In the genomic region with DNA sequence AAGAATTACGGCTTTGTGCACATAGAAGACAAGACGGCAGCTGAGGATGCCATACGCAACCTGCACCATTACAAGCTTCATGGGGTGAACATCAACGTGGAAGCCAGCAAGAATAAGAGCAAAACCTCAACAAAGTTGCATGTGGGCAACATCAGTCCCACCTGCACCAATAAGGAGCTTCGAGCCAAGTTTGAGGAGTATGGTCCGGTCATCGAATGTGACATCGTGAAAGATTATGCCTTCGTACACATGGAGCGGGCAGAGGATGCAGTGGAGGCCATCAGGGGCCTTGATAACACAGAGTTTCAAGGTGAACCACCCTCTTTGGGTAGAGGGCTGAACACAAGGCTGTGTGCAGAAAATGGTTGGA, we compare ENCODE assay signal across 8 cellular contexts. TPM values are rescaled to one million over a fixed set of nuclear protein-coding genes. Genes with fewer than 3 reads are reported as not detected.
DNase-seq lines count a peak whose midpoint lies in the region; FAIRE-seq and TF ChIP-seq lines count a peak whose summit lies in the region.
"Not testable (repeated sequence)": the region's sequence is repeated elsewhere in the genome, so short reads cannot be mapped to it uniquely, and the experiment has no call there.

No MANE protein-coding gene starts in this region.

- not testable (repeated sequence) for FAIRE-seq in endothelial cell of umbilical vein (lab: Jason Lieb, UNC); keratinocyte (lab: Jason Lieb, UNC)

- not testable (repeated sequence) for DNase-seq in CD4-positive, alpha-beta memory T cell; Jurkat, Clone E6-1 (ENCODE audit: low read depth, low spot score); ascending aorta (ENCODE audit: low spot score in 2 of 2); endothelial cell of umbilical vein (ENCODE audit: low read depth, low spot score); keratinocyte (ENCODE audit: low read depth, low spot score); osteocyte (ENCODE audit: extremely low spot score, unreplicated experiment); tibial artery

- peaks cover 88% of the 10 kb centered on the region for H3K79me2 ChIP-seq in endothelial cell of umbilical vein (ENCODE audit: control insufficient read depth, insufficient read depth, low read length)
- H3K79me2 ChIP-seq in keratinocyte (ENCODE audit: control insufficient read depth, insufficient read depth, low read length) = peaks cover 94% of the 10 kb centered on the region

- not testable (repeated sequence) for TF ChIP-seq CTCF in VCaP (conservative IDR thresholded peaks at IDR 0.05); ascending aorta (IDR thresholded peaks at IDR 0.05); endothelial cell of umbilical vein (IDR thresholded peaks at IDR 0.05; ENCODE audit: extremely low read depth in 1 of 2, insufficient read depth in 1 of 2, low read depth in 1 of 2, low read length in 2 of 2); keratinocyte (optimal IDR thresholded peaks at IDR 0.05 in 1 of 3, IDR thresholded peaks at IDR 0.05 in 1 of 3, conservative IDR thresholded peaks at IDR 0.05 in 1 of 3; ENCODE audit: extremely low read depth in 1 of 3, insufficient read depth in 2 of 3, low read length in 3 of 3); osteocyte (IDR thresholded peaks at IDR 0.05); tibial artery (IDR thresholded peaks at IDR 0.05)

- CTCF ChIA-PET in CD4-positive, alpha-beta memory T cell (lab: Charles Lee; ENCODE audit: partially characterized antibody) = interaction anchor here (1.6 to 2.5 kb wide), 3 partner anchors 19 to 96 kb away, joined by 5 to 35 read pairs (median 5); a partner anchor contains a TSS
- CTCF ChIA-PET in endothelial cell of umbilical vein (lab: Charles Lee) = interaction anchor here (1.3 to 3.4 kb wide), 3 partner anchors 22 to 62 kb away, joined by 3 to 32 read pairs (median 4); a partner anchor contains a TSS

- peaks cover 51 to 77% of the 10 kb centered on the region in 2 donors for H3K36me3 Mint-ChIP-seq in CD4-positive, alpha-beta memory T cell
- H3K36me3 Mint-ChIP-seq in osteocyte (ENCODE audit: unreplicated experiment) = peaks cover 46% of the 10 kb centered on the region

- peak overlapping the region; percentile 94 to 99 (median 99) for H3K27ac Mint-ChIP-seq in CD4-positive, alpha-beta memory T cell
- peak overlapping the region; percentile 98 for H3K27ac Mint-ChIP-seq in osteocyte (ENCODE audit: unreplicated experiment)

- H3K4me3 Mint-ChIP-seq in CD4-positive, alpha-beta memory T cell = peak overlapping the region; percentile 97 to 99 (median 98)
- H3K4me3 Mint-ChIP-seq in osteocyte (ENCODE audit: unreplicated experiment) = peak overlapping the region; percentile 97

- H3K9ac ChIP-seq in endothelial cell of umbilical vein (replicated peaks; ENCODE audit: extremely low read depth, insufficient read depth, low read length) (peak overlapping the region; percentile 95), keratinocyte (ENCODE audit: control insufficient read depth, extremely low read depth, insufficient read depth, low read length) (peak overlapping the region; percentile 12)

- dilution Hi-C loops in endothelial cell of umbilical vein (cut with MboI; ENCODE audit: extremely low pct_ligation_motif_present, low sequenced_read_pairs); keratinocyte (cut with MboI; ENCODE audit: extremely low pct_ligation_motif_present, low sequenced_read_pairs): not testable (repeated sequence)

- peaks cover 59 to 88% (median 68%) of the 10 kb centered on the region in 4 donors for H3K4me1 Mint-ChIP-seq in CD4-positive, alpha-beta memory T cell
- H3K4me1 Mint-ChIP-seq in osteocyte (ENCODE audit: unreplicated experiment) = peaks cover 68% of the 10 kb centered on the region

- not testable (repeated sequence) for H3K9me3 Mint-ChIP-seq in CD4-positive, alpha-beta memory T cell; osteocyte (ENCODE audit: unreplicated experiment)

- not testable (repeated sequence) for H3K27me3 Mint-ChIP-seq in CD4-positive, alpha-beta memory T cell; osteocyte (ENCODE audit: unreplicated experiment)

- not testable (repeated sequence) for H3K27me3 ChIP-seq in CD4-positive, alpha-beta memory T cell (ENCODE audit: insufficient read depth, low read length); ascending aorta; endothelial cell of umbilical vein (ENCODE audit: control insufficient read depth in 2 of 2, insufficient read depth in 2 of 2, low read length in 2 of 2); keratinocyte (ENCODE audit: control insufficient read depth, extremely low read depth, insufficient read depth, low read length); tibial artery

- H3K4me1 ChIP-seq in CD4-positive, alpha-beta memory T cell (ENCODE audit: insufficient read depth, low read length) = peaks cover 63% of the 10 kb centered on the region
- H3K4me1 ChIP-seq in ascending aorta (peaks cover 38 to 48% of the 10 kb centered on the region in 2 donors), endothelial cell of umbilical vein (ENCODE audit: control insufficient read depth, extremely low read depth, insufficient read depth, low read length) (peaks cover 45% of the 10 kb centered on the region), keratinocyte (ENCODE audit: control insufficient read depth, extremely low read depth, insufficient read depth, low read length) (peaks cover 50% of the 10 kb centered on the region), tibial artery (peaks cover 4 to 69% (median 59%) of the 10 kb centered on the region in 4 donors)

- peak overlapping the region; percentile 88 for H3K27ac ChIP-seq in CD4-positive, alpha-beta memory T cell (ENCODE audit: low read depth, low read length)
- H3K27ac ChIP-seq in VCaP = peak overlapping the region; percentile 91
- peak overlapping the region in 1 of 2 donors; percentile 88 for H3K27ac ChIP-seq in ascending aorta
- not testable (repeated sequence) for H3K27ac ChIP-seq in endothelial cell of umbilical vein (ENCODE audit: insufficient read depth, low read depth, low read length); keratinocyte (ENCODE audit: control insufficient read depth, insufficient read depth, low read length)
- peak overlapping the region; percentile 2 to 93 for H3K27ac ChIP-seq in tibial artery

- not testable (repeated sequence) for H3K9me1 ChIP-seq in endothelial cell of umbilical vein (replicated peaks; ENCODE audit: control insufficient read depth, extremely low read depth, insufficient read depth, low read length); keratinocyte (ENCODE audit: control insufficient read depth, extremely low read depth, insufficient read depth, low read length)

- H3K4me3 ChIP-seq in CD4-positive, alpha-beta memory T cell (ENCODE audit: low read length in 2 of 2) = peak overlapping the region; percentile 8 to 96
- peak overlapping the region; percentile 89 for H3K4me3 ChIP-seq in Jurkat, Clone E6-1 (ENCODE audit: low read length)
- H3K4me3 ChIP-seq in ascending aorta (peak overlapping the region; percentile 72 to 96), endothelial cell of umbilical vein (replicated peaks in 1 of 3; ENCODE audit: insufficient read depth in 1 of 3, low read depth in 1 of 3, low read length in 3 of 3) (peak overlapping the region in 2 of 3 experiments; percentile 84 to 94), keratinocyte (ENCODE audit: control insufficient read depth in 2 of 3, extremely low read depth in 1 of 3, insufficient read depth in 2 of 3, low read depth in 1 of 3, low read length in 3 of 3) (peak overlapping the region; percentile 63 to 88 (median 70)), tibial artery (peak overlapping the region; percentile 80 to 82)

- POLR2A ChIA-PET in CD4-positive, alpha-beta memory T cell (lab: Charles Lee; ENCODE audit: partially characterized antibody) = interaction anchor here (1.2 to 16.9 kb wide), 9 partner anchors 9 to 93 kb away, joined by 5 to 442 read pairs (median 23); a partner anchor contains a TSS
- POLR2A ChIA-PET in endothelial cell of umbilical vein (lab: Charles Lee) = not testable (repeated sequence)

- H3K4me2 ChIP-seq in endothelial cell of umbilical vein (ENCODE audit: insufficient read depth, low read length) = peak overlapping the region; percentile 90
- H3K4me2 ChIP-seq in keratinocyte (ENCODE audit: control insufficient read depth, extremely low read depth, insufficient read depth, low read depth, low read length) = peak overlapping the region; percentile 93

- H3K9me3 ChIP-seq in CD4-positive, alpha-beta memory T cell (ENCODE audit: control insufficient read depth in 1 of 2, low read length in 2 of 2); ascending aorta; endothelial cell of umbilical vein (replicated peaks; ENCODE audit: control insufficient read depth, insufficient read depth, low read length); keratinocyte (ENCODE audit: control insufficient read depth, low read depth, low read length); tibial artery: not testable (repeated sequence)

- not testable (repeated sequence) for H2AFZ ChIP-seq in endothelial cell of umbilical vein (ENCODE audit: low read depth, low read length); keratinocyte (ENCODE audit: control insufficient read depth, low read length)

- peaks cover 48% of the 10 kb centered on the region for H3K36me3 ChIP-seq in CD4-positive, alpha-beta memory T cell (ENCODE audit: insufficient read depth, low read length)
- peaks cover 40 to 45% of the 10 kb centered on the region in 2 donors for H3K36me3 ChIP-seq in ascending aorta
- H3K36me3 ChIP-seq in endothelial cell of umbilical vein (ENCODE audit: control insufficient read depth in 2 of 2, extremely low read depth in 1 of 2, insufficient read depth in 2 of 2, low read length in 2 of 2) = peaks cover 22 to 31% of the 10 kb centered on the region in 2 experiments
- H3K36me3 ChIP-seq in keratinocyte (ENCODE audit: control insufficient read depth in 2 of 2, extremely low read depth in 1 of 2, insufficient read depth in 2 of 2, low read length in 2 of 2) = peaks cover 18 to 45% of the 10 kb centered on the region in 2 experiments
- H3K36me3 ChIP-seq in tibial artery = peaks cover 19 to 38% (median 34%) of the 10 kb centered on the region in 3 donors

- peaks cover 28% of the 10 kb centered on the region for H4K20me1 ChIP-seq in endothelial cell of umbilical vein (replicated peaks; ENCODE audit: control insufficient read depth, extremely low read depth, insufficient read depth, low read length)
- H4K20me1 ChIP-seq in keratinocyte (ENCODE audit: control insufficient read depth, extremely low read depth, insufficient read depth, low read length) = peaks cover 46% of the 10 kb centered on the region

- intact Hi-C loops in CD4-positive, alpha-beta memory T cell (cut with micrococcal nuclease); ascending aorta (cut with DNase I): not testable (repeated sequence)
- intact Hi-C loops in endothelial cell of umbilical vein (cut with micrococcal nuclease) = loop anchor here (1.0 kb wide), 1 partner anchor 95 kb away; no protein-coding TSS in a partner anchor
- intact Hi-C loops in tibial artery (cut with DNase I; ENCODE audit: low total_unique reads) = loop anchor here (2.0 kb wide), 1 partner anchor 23 kb away; a partner anchor contains a TSS

- not testable (repeated sequence) for TF ChIP-seq POLR2A in endothelial cell of umbilical vein (IDR thresholded peaks at IDR 0.05; ENCODE audit: low read depth, low read length)

- not testable (repeated sequence) for BruUV-seq in endothelial cell of umbilical vein (replicated peaks; lab: Mats Ljungman, UMichigan)

RNA-seq across cellular contexts. Expression of a gene that starts 1.3 kb away (rescaled TPM):
- total RNA-seq in CD4-positive, alpha-beta memory T cell = 100 to 1,000 TPM; 183 to 189 TPM
- 100 to 1,000 TPM; 213 to 231 TPM for polyA plus RNA-seq in CD4-positive, alpha-beta memory T cell
- polyA plus RNA-seq in Jurkat, Clone E6-1 (2012; ENCODE audit: insufficient read depth, insufficient read length) = 213 TPM
- total RNA-seq in ascending aorta (79.5 TPM), endothelial cell of umbilical vein (148 and 153 TPM in 2 replicates), osteocyte (158 and 167 TPM in 2 replicates)
- polyA plus RNA-seq in endothelial cell of umbilical vein (345 and 361 TPM in 2 replicates), keratinocyte (153 to 190 TPM (median 171 TPM) in 3 replicates)
- polyA plus RNA-seq in endothelial cell of umbilical vein (2011; cell fraction: cytosol; rRNA removed) = 228 and 270 TPM in 2 replicates
- 177 and 190 TPM in 2 replicates for polyA plus RNA-seq in endothelial cell of umbilical vein (2011; cell fraction: nucleus; rRNA removed)
- polyA plus RNA-seq in endothelial cell of umbilical vein (2012) = 179 and 201 TPM in 2 replicates
- polyA minus RNA-seq in endothelial cell of umbilical vein (206 and 208 TPM in 2 replicates), keratinocyte (86.0 to 178 TPM (median 150 TPM) in 3 replicates)
- polyA minus RNA-seq in endothelial cell of umbilical vein (2011; cell fraction: cytosol; rRNA and poly(A)+ RNA removed) = 60.0 TPM
- polyA minus RNA-seq in endothelial cell of umbilical vein (2011; cell fraction: nucleus; rRNA and poly(A)+ RNA removed) = 128 and 161 TPM in 2 replicates
- 79.4 TPM for polyA plus RNA-seq in keratinocyte (2011; ENCODE audit: low read depth)
- 129 and 150 TPM in 2 replicates for polyA plus RNA-seq in keratinocyte (2011; cell fraction: cytosol; rRNA removed)
- polyA plus RNA-seq in keratinocyte (2011; cell fraction: nucleus; rRNA removed) = 125 and 145 TPM in 2 replicates
- 118 and 132 TPM in 2 replicates for polyA plus RNA-seq in keratinocyte (2012; ENCODE audit: low replicate concordance)
- 94.6 TPM for polyA minus RNA-seq in keratinocyte (2011; cell fraction: cytosol; rRNA and poly(A)+ RNA removed)
- polyA minus RNA-seq in keratinocyte (2011; cell fraction: nucleus; rRNA and poly(A)+ RNA removed) = 41.3 and 55.9 TPM in 2 replicates

RNA-seq across cellular contexts. Expression of a gene that starts 23.4 kb away (rescaled TPM):
- 100 to 1,000 TPM; 158 to 196 TPM for total RNA-seq in CD4-positive, alpha-beta memory T cell
- 10 to 100 TPM; 66.2 to 78.2 TPM for polyA plus RNA-seq in CD4-positive, alpha-beta memory T cell
- 83.2 TPM for polyA plus RNA-seq in Jurkat, Clone E6-1 (2012; ENCODE audit: insufficient read depth, insufficient read length)
- total RNA-seq in ascending aorta = 39.2 TPM
- total RNA-seq in endothelial cell of umbilical vein = 95.9 and 104 TPM in 2 replicates
- 44.0 and 49.6 TPM in 2 replicates for polyA plus RNA-seq in endothelial cell of umbilical vein
- polyA plus RNA-seq in endothelial cell of umbilical vein (2011; cell fraction: cytosol; rRNA removed) = 21.9 and 24.4 TPM in 2 replicates
- 34.5 and 39.5 TPM in 2 replicates for polyA plus RNA-seq in endothelial cell of umbilical vein (2011; cell fraction: nucleus; rRNA removed)
- 40.5 and 46.5 TPM in 2 replicates for polyA plus RNA-seq in endothelial cell of umbilical vein (2012)
- polyA minus RNA-seq in endothelial cell of umbilical vein = 44.3 and 47.2 TPM in 2 replicates
- 55.4 TPM for polyA minus RNA-seq in endothelial cell of umbilical vein (2011; cell fraction: cytosol; rRNA and poly(A)+ RNA removed)
- 44.6 and 59.2 TPM in 2 replicates for polyA minus RNA-seq in endothelial cell of umbilical vein (2011; cell fraction: nucleus; rRNA and poly(A)+ RNA removed)
- 10.5 to 23.8 TPM (median 16.6 TPM) in 3 replicates for polyA plus RNA-seq in keratinocyte
- 11.9 TPM for polyA plus RNA-seq in keratinocyte (2011; ENCODE audit: low read depth)
- 12.8 and 13.9 TPM in 2 replicates for polyA plus RNA-seq in keratinocyte (2011; cell fraction: cytosol; rRNA removed)
- polyA plus RNA-seq in keratinocyte (2011; cell fraction: nucleus; rRNA removed) = 20.6 and 27.5 TPM in 2 replicates
- polyA plus RNA-seq in keratinocyte (2012; ENCODE audit: low replicate concordance) = 24.1 and 40.8 TPM in 2 replicates
- polyA minus RNA-seq in keratinocyte = 16.0 to 47.8 TPM (median 22.0 TPM) in 3 replicates
- polyA minus RNA-seq in keratinocyte (2011; cell fraction: cytosol; rRNA and poly(A)+ RNA removed) = 33.2 TPM
- 28.2 and 29.7 TPM in 2 replicates for polyA minus RNA-seq in keratinocyte (2011; cell fraction: nucleus; rRNA and poly(A)+ RNA removed)
- total RNA-seq in osteocyte = 59.2 and 62.6 TPM in 2 replicates

RNA-seq across cellular contexts. Expression of a gene that starts 37.9 kb away (rescaled TPM):
- 10 to 100 TPM; 26.6 to 26.9 TPM for total RNA-seq in CD4-positive, alpha-beta memory T cell
- polyA plus RNA-seq in CD4-positive, alpha-beta memory T cell = 10 to 100 TPM in 1 of 2 donors, 1 to 10 TPM in 1; 6.3 to 15.4 TPM
- polyA plus RNA-seq in Jurkat, Clone E6-1 (2012; ENCODE audit: insufficient read depth, insufficient read length) = 42.3 TPM
- total RNA-seq in ascending aorta = 87.0 TPM
- 19.4 and 22.2 TPM in 2 replicates for total RNA-seq in endothelial cell of umbilical vein
- polyA plus RNA-seq in endothelial cell of umbilical vein = 25.4 and 31.2 TPM in 2 replicates
- 21.2 and 27.1 TPM in 2 replicates for polyA plus RNA-seq in endothelial cell of umbilical vein (2011; cell fraction: cytosol; rRNA removed)
- 39.2 and 49.7 TPM in 2 replicates for polyA plus RNA-seq in endothelial cell of umbilical vein (2011; cell fraction: nucleus; rRNA removed)
- 24.3 and 26.2 TPM in 2 replicates for polyA plus RNA-seq in endothelial cell of umbilical vein (2012)
- 31.3 and 33.6 TPM in 2 replicates for polyA minus RNA-seq in endothelial cell of umbilical vein
- polyA minus RNA-seq in endothelial cell of umbilical vein (2011; cell fraction: cytosol; rRNA and poly(A)+ RNA removed) = 10.1 TPM
- polyA minus RNA-seq in endothelial cell of umbilical vein (2011; cell fraction: nucleus; rRNA and poly(A)+ RNA removed) = 20.9 and 22.6 TPM in 2 replicates
- 17.2 to 20.9 TPM (median 17.9 TPM) in 3 replicates for polyA plus RNA-seq in keratinocyte
- 7.3 TPM for polyA plus RNA-seq in keratinocyte (2011; ENCODE audit: low read depth)
- polyA plus RNA-seq in keratinocyte (2011; cell fraction: cytosol; rRNA removed) = 8.5 and 12.3 TPM in 2 replicates
- polyA plus RNA-seq in keratinocyte (2011; cell fraction: nucleus; rRNA removed) = 20.6 and 21.2 TPM in 2 replicates
- 8.5 and 12.4 TPM in 2 replicates for polyA plus RNA-seq in keratinocyte (2012; ENCODE audit: low replicate concordance)
- 8.4 to 18.3 TPM (median 14.8 TPM) in 3 replicates for polyA minus RNA-seq in keratinocyte
- 5.6 TPM for polyA minus RNA-seq in keratinocyte (2011; cell fraction: cytosol; rRNA and poly(A)+ RNA removed)
- polyA minus RNA-seq in keratinocyte (2011; cell fraction: nucleus; rRNA and poly(A)+ RNA removed) = 5.5 and 8.3 TPM in 2 replicates
- 31.2 and 31.4 TPM in 2 replicates for total RNA-seq in osteocyte

RNA-seq across cellular contexts. Expression of a gene that starts 46.8 kb away (rescaled TPM):
- 10 to 100 TPM; 61.0 to 61.5 TPM for total RNA-seq in CD4-positive, alpha-beta memory T cell
- polyA plus RNA-seq in CD4-positive, alpha-beta memory T cell = 10 to 100 TPM; 36.1 to 38.7 TPM
- 30.8 TPM for polyA plus RNA-seq in Jurkat, Clone E6-1 (2012; ENCODE audit: insufficient read depth, insufficient read length)
- total RNA-seq in ascending aorta (50.4 TPM), endothelial cell of umbilical vein (37.2 and 38.7 TPM in 2 replicates), osteocyte (42.1 and 46.8 TPM in 2 replicates)
- polyA plus RNA-seq in endothelial cell of umbilical vein (39.0 and 41.6 TPM in 2 replicates), keratinocyte (17.6 to 22.7 TPM (median 21.3 TPM) in 3 replicates)
- polyA plus RNA-seq in endothelial cell of umbilical vein (2011; cell fraction: cytosol; rRNA removed) = 21.0 and 33.7 TPM in 2 replicates
- 142 TPM in 2 replicates for polyA plus RNA-seq in endothelial cell of umbilical vein (2011; cell fraction: nucleus; rRNA removed)
- polyA plus RNA-seq in endothelial cell of umbilical vein (2012) = 40.3 and 52.8 TPM in 2 replicates
- polyA minus RNA-seq in endothelial cell of umbilical vein (22.4 and 28.8 TPM in 2 replicates), keratinocyte (8.9 to 16.4 TPM (median 11.1 TPM) in 3 replicates)
- 23.0 TPM for polyA minus RNA-seq in endothelial cell of umbilical vein (2011; cell fraction: cytosol; rRNA and poly(A)+ RNA removed)
- 11.7 and 23.5 TPM in 2 replicates for polyA minus RNA-seq in endothelial cell of umbilical vein (2011; cell fraction: nucleus; rRNA and poly(A)+ RNA removed)
- polyA plus RNA-seq in keratinocyte (2011; ENCODE audit: low read depth) = 7.2 TPM
- polyA plus RNA-seq in keratinocyte (2011; cell fraction: cytosol; rRNA removed) = 5.1 and 12.3 TPM in 2 replicates
- 62.8 and 75.2 TPM in 2 replicates for polyA plus RNA-seq in keratinocyte (2011; cell fraction: nucleus; rRNA removed)
- polyA plus RNA-seq in keratinocyte (2012; ENCODE audit: low replicate concordance) = 24.7 and 24.9 TPM in 2 replicates
- 17.5 TPM for polyA minus RNA-seq in keratinocyte (2011; cell fraction: cytosol; rRNA and poly(A)+ RNA removed)
- polyA minus RNA-seq in keratinocyte (2011; cell fraction: nucleus; rRNA and poly(A)+ RNA removed) = 14.7 and 16.8 TPM in 2 replicates

RNA-seq across cellular contexts. Expression of a gene that starts 46.9 kb away (rescaled TPM):
- not detected for total RNA-seq in CD4-positive, alpha-beta memory T cell
- polyA plus RNA-seq in CD4-positive, alpha-beta memory T cell = under 1 TPM in 1 of 2 donors, not detected in 1; 0.34 TPM
- 0.69 TPM for polyA plus RNA-seq in Jurkat, Clone E6-1 (2012; ENCODE audit: insufficient read depth, insufficient read length)
- total RNA-seq in ascending aorta (0.21 TPM), endothelial cell of umbilical vein (0.22 and 0.28 TPM in 2 replicates), osteocyte (0.19 and 0.39 TPM in 2 replicates)
- polyA plus RNA-seq in endothelial cell of umbilical vein (0.06 and 0.08 TPM in 2 replicates), keratinocyte (0.04 to 0.09 TPM (median 0.07 TPM) in 3 replicates)
- 0.05 and 0.10 TPM in 2 replicates for polyA plus RNA-seq in endothelial cell of umbilical vein (2011; cell fraction: cytosol; rRNA removed)
- 0.04 and 0.10 TPM in 2 replicates for polyA plus RNA-seq in endothelial cell of umbilical vein (2011; cell fraction: nucleus; rRNA removed)
- polyA plus RNA-seq in endothelial cell of umbilical vein (2012) = 0.14 and 0.23 TPM in 2 replicates
- polyA minus RNA-seq in endothelial cell of umbilical vein (0.12 and 0.30 TPM in 2 replicates), keratinocyte (0.10 to 0.13 TPM (median 0.10 TPM) in 3 replicates)
- polyA minus RNA-seq in endothelial cell of umbilical vein (2011; cell fraction: cytosol; rRNA and poly(A)+ RNA removed) = not detected
- 0.14 and 0.24 TPM in 2 replicates for polyA minus RNA-seq in endothelial cell of umbilical vein (2011; cell fraction: nucleus; rRNA and poly(A)+ RNA removed)
- polyA plus RNA-seq in keratinocyte (2011; ENCODE audit: low read depth) = not detected
- 0.02 and 0.05 TPM in 2 replicates for polyA plus RNA-seq in keratinocyte (2011; cell fraction: cytosol; rRNA removed)
- 0.12 and 0.15 TPM in 2 replicates for polyA plus RNA-seq in keratinocyte (2011; cell fraction: nucleus; rRNA removed)
- polyA plus RNA-seq in keratinocyte (2012; ENCODE audit: low replicate concordance) = 0.07 and 0.11 TPM in 2 replicates
- polyA minus RNA-seq in keratinocyte (2011; cell fraction: cytosol; rRNA and poly(A)+ RNA removed) = not detected
- not detected in 2 replicates for polyA minus RNA-seq in keratinocyte (2011; cell fraction: nucleus; rRNA and poly(A)+ RNA removed)
